17 cellular contexts compared by ENCODE assay signal in genomic region chr6:167704396-167704801, GRCh38.
"Had no signal": no experiment of that assay in that cellular context is flagged by ENCODE, and none has a peak within 500 bp of the region (broad histone marks: within the 10 kb centered on the region; RNA-seq: fewer than 3 reads in every experiment).

No MANE protein-coding gene starts in this region.

- ATAC-seq: activated T-helper 17 cell treated with anti-CD3 and anti-CD28 coated beads, Interleukin-2, amount 50 U/mL, for 72 hours; effector memory CD8-positive, alpha-beta T cell had no signal

- H3K79me2 ChIP-seq: hepatocyte had no signal

- DNase-seq: activated B cell treated with CpG ODN at 0.5 μM for 24 hours; activated CD4-positive, alpha-beta memory T cell treated with anti-CD3 and anti-CD28 coated beads for 36 hours; activated CD4-positive, alpha-beta T cell treated with anti-CD3 and anti-CD28 coated beads for 4 hours; activated naive CD4-positive, alpha-beta T cell; activated naive CD8-positive, alpha-beta T cell treated with anti-CD3 and anti-CD28 coated beads for 36 hours; activated T-cell treated with anti-CD3 and anti-CD28 coated beads, Interleukin-2, amount 50 U/mL, for 1 hour; amniotic stem cell; dermis blood vessel endothelial cell; effector memory CD8-positive, alpha-beta T cell; stomach; T-helper 9 cell; testis had no signal

- H3K36me3 ChIP-seq: cardiac muscle cell, ovary, stomach had no signal

- H3K4me3 ChIP-seq: cardiac muscle cell, hepatocyte, ovary, stomach had no signal

- H3K4me2 ChIP-seq: hepatocyte had no signal

- H3K27me3 ChIP-seq: cardiac muscle cell, hepatocyte, ovary, testis had no signal

- FAIRE-seq: islet of Langerhans had no signal

- H3K9me3 ChIP-seq: ovary, stomach, testis had no signal

- H2AFZ ChIP-seq: hepatocyte had no signal

- H3K27ac ChIP-seq: cardiac muscle cell, hepatocyte, ovary, stomach, testis had no signal
